Comparison of ENCODE assay signal across 8 cellular contexts in the genomic region with DNA sequence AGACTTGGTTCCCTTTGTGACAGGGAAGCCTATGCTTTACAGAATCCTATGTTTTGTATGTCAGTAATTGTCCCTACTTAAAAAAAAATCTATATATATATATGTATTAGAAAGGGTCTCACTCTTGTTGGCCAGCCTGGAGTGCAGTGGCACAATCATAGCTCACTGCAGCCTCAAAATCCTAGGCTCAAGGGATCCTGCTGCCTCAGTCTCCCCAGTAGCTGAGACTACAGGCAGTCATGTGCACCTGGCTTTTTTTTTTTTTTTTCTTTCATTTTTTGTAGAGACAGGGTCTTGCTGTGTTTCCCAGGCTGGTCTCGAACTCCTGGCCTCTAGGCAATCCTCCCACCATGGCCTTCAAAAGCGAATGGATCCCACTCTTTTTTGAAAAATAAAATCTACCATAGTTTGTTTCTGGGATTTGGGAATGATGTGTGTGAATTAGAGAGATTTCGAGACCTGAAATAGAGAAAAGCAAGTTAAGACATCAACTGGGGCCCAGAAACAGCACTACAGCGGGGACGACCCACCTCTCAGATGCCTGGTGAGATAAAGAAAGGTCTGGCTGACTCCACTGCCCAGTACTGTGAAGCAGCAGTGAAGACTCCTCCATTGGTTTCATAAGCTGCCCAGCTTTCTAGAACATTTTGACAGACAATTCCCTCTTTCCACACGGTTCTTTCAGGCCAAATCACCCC. TPM values are rescaled to one million over a fixed set of nuclear protein-coding genes. Genes with fewer than 3 reads are reported as not detected.
DNase-seq lines count a peak whose midpoint lies in the region; ATAC-seq, FAIRE-seq and TF ChIP-seq lines count a peak whose summit lies in the region.

No MANE protein-coding gene starts in this region.

- H3K4me1 Mint-ChIP-seq in astrocyte (ENCODE audit: low read depth, unreplicated experiment): peaks cover 63% of the 10 kb centered on the region
- peaks cover 69% of the 10 kb centered on the region for H3K4me1 Mint-ChIP-seq in type B pancreatic cell (ENCODE audit: unreplicated experiment)

- H3K27ac Mint-ChIP-seq in astrocyte (ENCODE audit: unreplicated experiment) (peak overlapping the region; percentile 100), type B pancreatic cell (peak overlapping the region; percentile 99)

- H3K27me3 Mint-ChIP-seq in astrocyte (ENCODE audit: low read depth, unreplicated experiment) (no peaks in the 10 kb centered on the region), type B pancreatic cell (peaks cover 21% of the 10 kb centered on the region)

- WGBS in lung, 2 donors: 38 to 46% methylated on average over 6 of the region's 6 CpGs

- peaks cover 62% of the 10 kb centered on the region for H3K4me1 ChIP-seq in astrocyte (ENCODE audit: insufficient read depth, low read length)
- peaks cover 0 to 13% of the 10 kb centered on the region in 2 donors for H3K4me1 ChIP-seq in lung (ENCODE audit: control insufficient read depth in 2 of 2, insufficient read depth in 2 of 2, low read length in 2 of 2)

- TF ChIP-seq CTCF in astrocyte (IDR thresholded peaks at IDR 0.05; ENCODE audit: insufficient read depth, low read depth, low read length): no peak
- no peak for TF ChIP-seq CTCF in lung (IDR thresholded peaks at IDR 0.05; ENCODE audit: control extremely low read depth, extremely low read depth)
- TF ChIP-seq CTCF in type B pancreatic cell (conservative IDR thresholded peaks at IDR 0.05): no peak

- H3K4me3 Mint-ChIP-seq in astrocyte (ENCODE audit: unreplicated experiment) (no peak overlapping the region), type B pancreatic cell (peak overlapping the region; percentile 88)

- peak overlapping the region; percentile 94 for H3K4me2 ChIP-seq in astrocyte (ENCODE audit: low read length)

- peaks cover 1% of the 10 kb centered on the region for H3K9me3 Mint-ChIP-seq in astrocyte (ENCODE audit: unreplicated experiment)
- no peaks in the 10 kb centered on the region for H3K9me3 Mint-ChIP-seq in type B pancreatic cell

- H3K4me3 ChIP-seq in astrocyte (ENCODE audit: insufficient read depth, low read depth, low read length) (no peak overlapping the region), lung (no peak overlapping the region)

- peaks cover 29% of the 10 kb centered on the region for H4K20me1 ChIP-seq in astrocyte (ENCODE audit: insufficient read depth, low read length)

- no peak for FAIRE-seq in astrocyte (lab: Jason Lieb, UNC)

- no peak overlapping the region for H2AFZ ChIP-seq in astrocyte (ENCODE audit: low read depth, low read length)

- H3K9me3 ChIP-seq in astrocyte (ENCODE audit: insufficient read depth, low read depth, low read length) (no peaks in the 10 kb centered on the region), lung (ENCODE audit: control insufficient read depth in 2 of 2, insufficient read depth in 1 of 2, low read length in 1 of 2) (no peaks in the 10 kb centered on the region)

- peak overlapping the region; percentile 100 for H3K27ac ChIP-seq in astrocyte (ENCODE audit: low read depth, low read length)
- H3K27ac ChIP-seq in lung (ENCODE audit: low read depth in 1 of 2, low read length in 1 of 2): peak overlapping the region; percentile 98 to 100

- H3K27me3 ChIP-seq in astrocyte (ENCODE audit: insufficient read depth, low read length) (no peaks in the 10 kb centered on the region), lung (ENCODE audit: control insufficient read depth, insufficient read depth) (no peaks in the 10 kb centered on the region)

- H3K79me2 ChIP-seq in astrocyte (ENCODE audit: insufficient read depth, low read length): peaks cover 95% of the 10 kb centered on the region

- peak overlapping the region; percentile 96 for H3K9ac ChIP-seq in astrocyte (ENCODE audit: low read length)

- H3K36me3 Mint-ChIP-seq in astrocyte (ENCODE audit: low read depth, unreplicated experiment): peaks cover 6% of the 10 kb centered on the region
- H3K36me3 Mint-ChIP-seq in type B pancreatic cell: peaks cover 18% of the 10 kb centered on the region

- H3K36me3 ChIP-seq in astrocyte (ENCODE audit: insufficient read depth, low read length): peaks cover 4% of the 10 kb centered on the region
- no peaks in the 10 kb centered on the region for H3K36me3 ChIP-seq in lung (ENCODE audit: control insufficient read depth in 2 of 2, insufficient read depth in 2 of 2, low read length in 2 of 2)

- ATAC-seq in lung (ENCODE audit: insufficient read depth, low FRiP score) (no peak), HG03439 (IDR thresholded peaks at IDR 0.05; ENCODE audit: unreplicated experiment) (no peak)

- DNase-seq in activated effector memory CD4-positive, alpha-beta T cell treated with anti-CD3 and anti-CD28 coated beads, Interleukin-2, amount 50 U/mL, for 16 hours: peak; percentile 62
- DNase-seq in activated effector memory CD4-positive, alpha-beta T cell treated with Interleukin-2 at 50 U/mL for 16 hours: no peak
- DNase-seq in astrocyte (ENCODE audit: low read depth): no peak
- no peak for DNase-seq in lung (ENCODE audit: low spot score)
- DNase-seq in type B pancreatic cell (ENCODE audit: extremely low spot score, unreplicated experiment): no peak
- no peak for DNase-seq in stimulated activated CD4-positive, alpha-beta T cell treated with anti-CD3 and anti-CD28 coated beads, Interleukin-15, amount 100 ng/mL, for 24 hours
- no peak for DNase-seq in NCI-H1694 (lab: John Stamatoyannopoulos, UW)

RNA-seq across cellular contexts. Expression of gene NEAT1, which starts 1.9 kb away (rescaled TPM):
- total RNA-seq in astrocyte (202 and 317 TPM in 2 replicates), lung (100 to 1,000 TPM; 518 to 912 TPM), type B pancreatic cell (ENCODE audit: low replicate concordance) (229 and 395 TPM in 2 replicates)
- polyA plus RNA-seq in lung: 1,000 to 10,000 TPM in 1 of 2 donors, 100 to 1,000 TPM in 1; 481 to 1,176 TPM

RNA-seq across cellular contexts. Expression of gene FRMD8, which starts 34.2 kb away (rescaled TPM):
- total RNA-seq in astrocyte (61.2 and 76.3 TPM in 2 replicates), lung (10 to 100 TPM; 18.5 to 39.9 TPM), type B pancreatic cell (ENCODE audit: low replicate concordance) (35.0 and 41.8 TPM in 2 replicates)
- polyA plus RNA-seq in lung: 10 to 100 TPM; 15.8 to 25.7 TPM

RNA-seq across cellular contexts. Expression of gene SLC25A45, which starts 38.2 kb away (rescaled TPM):
- total RNA-seq in astrocyte (1.9 and 2.6 TPM in 2 replicates), lung (10 to 100 TPM in 1 of 2 donors, 1 to 10 TPM in 1; 7.3 to 15.6 TPM), type B pancreatic cell (ENCODE audit: low replicate concordance) (1.9 and 5.6 TPM in 2 replicates)
- polyA plus RNA-seq in lung: 1 to 10 TPM; 5.5 to 9.0 TPM
